ENCODE assay signal across 15 cellular contexts in genomic region chr3:166071831-166072230, GRCh38.
DNase-seq lines count a peak whose midpoint lies in the region; ATAC-seq and TF ChIP-seq lines count a peak whose summit lies in the region.
"Had no signal": no experiment of that assay in that cellular context is flagged by ENCODE, and none has a peak within 500 bp of the region (broad histone marks: within the 10 kb centered on the region; RNA-seq: fewer than 3 reads in every experiment).

No MANE protein-coding gene starts in this region.

- DNase-seq in WTC11 (ENCODE audit: low spot score) (no peak), iPS-NIHi11 (ENCODE audit: low spot score) (peak; percentile 17)
- DNase-seq: C1 segment of cervical spinal cord; Calu3; CD4-positive, alpha-beta memory T cell; COR-L47; DMS53; DMS79 treated with DMSO at 0.1 percent for 48 hours; GF-D8; GOT3; HFFc6 had no signal

- ATAC-seq in WTC11: peak; percentile 80
- peak; percentile 31 for ATAC-seq in stimulated activated memory B cell treated with anti-CD40 and anti-IgM and Interleukin-4, amounts not matched to agents 10 μg/mL and 1 μg/mL and 100 μg/mL, for 72 hours
- no peak for ATAC-seq in GM19324 (IDR thresholded peaks at IDR 0.05; ENCODE audit: low FRiP score, unreplicated experiment)
- ATAC-seq in GM18909 (IDR thresholded peaks at IDR 0.05; ENCODE audit: poor library complexity, unreplicated experiment): no peak
- no peak for ATAC-seq in HG02840 (IDR thresholded peaks at IDR 0.05; ENCODE audit: low FRiP score, unreplicated experiment)

- H3K4me3 Mint-ChIP-seq in WTC11: no peak overlapping the region
- no peak overlapping the region for H3K4me3 Mint-ChIP-seq in stimulated activated memory B cell treated with anti-CD40 and anti-IgM and Interleukin-4, amounts not matched to agents 10 μg/mL and 1 μg/mL and 100 μg/mL, for 72 hours
- H3K4me3 Mint-ChIP-seq: CD4-positive, alpha-beta memory T cell; HFFc6 had no signal

- 0 out of 2 replicates have a peak overlapping the region, but pooled peaks have one; percentile 9 for H3K27ac Mint-ChIP-seq in WTC11
- no peak overlapping the region for H3K27ac Mint-ChIP-seq in stimulated activated memory B cell treated with anti-CD40 and anti-IgM and Interleukin-4, amounts not matched to agents 10 μg/mL and 1 μg/mL and 100 μg/mL, for 72 hours
- H3K27ac Mint-ChIP-seq: CD4-positive, alpha-beta memory T cell; HFFc6 had no signal

- H3K4me1 Mint-ChIP-seq in WTC11: peaks cover 29% of the 10 kb centered on the region
- H3K4me1 Mint-ChIP-seq in stimulated activated memory B cell treated with anti-CD40 and anti-IgM and Interleukin-4, amounts not matched to agents 10 μg/mL and 1 μg/mL and 100 μg/mL, for 72 hours: no peaks in the 10 kb centered on the region
- H3K4me1 Mint-ChIP-seq: CD4-positive, alpha-beta memory T cell had no signal

- H3K9me3 Mint-ChIP-seq in WTC11: peaks cover 34% of the 10 kb centered on the region
- H3K9me3 Mint-ChIP-seq in stimulated activated memory B cell treated with anti-CD40 and anti-IgM and Interleukin-4, amounts not matched to agents 10 μg/mL and 1 μg/mL and 100 μg/mL, for 72 hours: no peaks in the 10 kb centered on the region

- H3K36me3 Mint-ChIP-seq in WTC11: peaks cover 19% of the 10 kb centered on the region
- H3K36me3 Mint-ChIP-seq in stimulated activated memory B cell treated with anti-CD40 and anti-IgM and Interleukin-4, amounts not matched to agents 10 μg/mL and 1 μg/mL and 100 μg/mL, for 72 hours: no peaks in the 10 kb centered on the region
- H3K36me3 Mint-ChIP-seq: CD4-positive, alpha-beta memory T cell had no signal

- CTCF ChIA-PET in WTC11 (lab: Charles Lee): no interaction called here

- POLR2A ChIA-PET in WTC11 (lab: Charles Lee): no interaction called here

- TF ChIP-seq CTCF in WTC11 (IDR thresholded peaks at IDR 0.05): no peak

- no peaks in the 10 kb centered on the region for H3K27me3 Mint-ChIP-seq in WTC11 (ENCODE audit: low read depth)
- H3K27me3 Mint-ChIP-seq in stimulated activated memory B cell treated with anti-CD40 and anti-IgM and Interleukin-4, amounts not matched to agents 10 μg/mL and 1 μg/mL and 100 μg/mL, for 72 hours: no peaks in the 10 kb centered on the region
- H3K27me3 Mint-ChIP-seq: CD4-positive, alpha-beta memory T cell had no signal

TF ChIP-seq in WTC11, 78 proteins besides CTCF, POLR2A, EP300 and RAD21 (continues in another document):
- TF ChIP-seq ZNF416 (CRISPR knock-in tag; IDR thresholded peaks at IDR 0.05) (no peak), ATF3 (CRISPR knock-in tag; conservative IDR thresholded peaks at IDR 0.05) (no peak), SP1 (CRISPR knock-in tag; conservative IDR thresholded peaks at IDR 0.05) (no peak), CDX4 (CRISPR knock-in tag; IDR thresholded peaks at IDR 0.05; ENCODE audit: borderline replicate concordance) (no peak), ZNF425 (CRISPR knock-in tag; conservative IDR thresholded peaks at IDR 0.05) (no peak), ZNF512 (CRISPR knock-in tag; IDR thresholded peaks at IDR 0.05; ENCODE audit: borderline replicate concordance) (no peak), ZBTB21 (CRISPR knock-in tag; IDR thresholded peaks at IDR 0.05; ENCODE audit: borderline replicate concordance) (no peak), ELF4 (CRISPR knock-in tag; IDR thresholded peaks at IDR 0.05; ENCODE audit: low read depth) (no peak), MLX (CRISPR knock-in tag; IDR thresholded peaks at IDR 0.05) (no peak), ZSCAN18 (CRISPR knock-in tag; IDR thresholded peaks at IDR 0.05) (no peak), MAX (CRISPR knock-in tag; IDR thresholded peaks at IDR 0.05) (no peak), TCF7 (CRISPR knock-in tag; IDR thresholded peaks at IDR 0.05; ENCODE audit: low read depth) (no peak), E2F5 (CRISPR knock-in tag; IDR thresholded peaks at IDR 0.05) (no peak)

Comparison
In these comparisons a context has a peak if more than half of its experiments do, and no peak if none do; other contexts are left out.
1. ATAC-seq: peak in WTC11 (single experiment) and stimulated activated memory B cell treated with anti-CD40 and anti-IgM and Interleukin-4, amounts not matched to agents 10 μg/mL and 1 μg/mL and 100 μg/mL, for 72 hours (single experiment); none in GM19324 (single experiment), GM18909 (single experiment) and HG02840 (single experiment).